In genomic region chr10:21336476-21337170, GRCh38 we compare ENCODE assay signal across 1 cellular context.
TF ChIP-seq lines count a peak whose summit lies in the region.

No MANE protein-coding gene starts in this region.

TF ChIP-seq in K562, 482 proteins besides CTCF, POLR2A, EP300 and RAD21 (continued from another document and continues in another):
- no peak for TF ChIP-seq CTCFL (IDR thresholded peaks at IDR 0.05; ENCODE audit: borderline replicate concordance, insufficient read depth, low read depth, low read length, poor library complexity, severe bottlenecking)
- TF ChIP-seq RB1 (IDR thresholded peaks at IDR 0.05; ENCODE audit: low read depth), result no peak
- TF ChIP-seq TCF3 (CRISPR knock-in tag; IDR thresholded peaks at IDR 0.05), result peak; percentile 79
- TF ChIP-seq MYNN (IDR thresholded peaks at IDR 0.05), result 0 out of 2 replicates have a peak, but pooled peaks have one; percentile 18
- no peak for TF ChIP-seq MYNN (CRISPR knock-in tag; IDR thresholded peaks at IDR 0.05)
- peak in 1 of 2 experiments; percentile 58; a peak in 2 of 4 replicates for TF ChIP-seq KDM1A (IDR thresholded peaks at IDR 0.05)
- TF ChIP-seq DPF2 (IDR thresholded peaks at IDR 0.05), result peak; percentile 97
- no peak for TF ChIP-seq NCOA1 (IDR thresholded peaks at IDR 0.05; ENCODE audit: low read depth)
- TF ChIP-seq ZNF584 (CRISPR knock-in tag; IDR thresholded peaks at IDR 0.05; ENCODE audit: low read depth), result no peak
- TF ChIP-seq CBFA2T3 (IDR thresholded peaks at IDR 0.05), result peak; percentile 85
- no peak for TF ChIP-seq ZNF717 (CRISPR knock-in tag; IDR thresholded peaks at IDR 0.05)
- TF ChIP-seq SPI1 (IDR thresholded peaks at IDR 0.05; ENCODE audit: borderline replicate concordance, low read depth, low read length), result peak; percentile 89
- no peak for TF ChIP-seq NFRKB (IDR thresholded peaks at IDR 0.05; ENCODE audit: low read depth)
- TF ChIP-seq ZNF318 (IDR thresholded peaks at IDR 0.05; ENCODE audit: borderline replicate concordance in 1 of 2, low read depth in 1 of 2), result peak in 1 of 2 experiments; percentile 82; a peak in 2 of 4 replicates
- TF ChIP-seq PPARD (CRISPR knock-in tag; IDR thresholded peaks at IDR 0.05), result no peak
- peak; percentile 93 to 99 for TF ChIP-seq TEAD1 (CRISPR knock-in tag; IDR thresholded peaks at IDR 0.05)
- TF ChIP-seq HNRNPLL (IDR thresholded peaks at IDR 0.05; ENCODE audit: low read depth, low read length, poor library complexity, severe bottlenecking), result peak; percentile 77
- peak; percentile 99 for TF ChIP-seq ZNF384 (IDR thresholded peaks at IDR 0.05; ENCODE audit: low read depth, low read length)
- TF ChIP-seq ZNF644 (tag; IDR thresholded peaks at IDR 0.05; ENCODE audit: low read depth), result no peak
- TF ChIP-seq ZMIZ1 (IDR thresholded peaks at IDR 0.05; ENCODE audit: low read depth in 2 of 2, low read length in 2 of 2), result peak in 1 of 2 experiments; percentile 57; a peak in 1 of 4 replicates
- no peak for TF ChIP-seq RAD51 (IDR thresholded peaks at IDR 0.05; ENCODE audit: borderline replicate concordance, low read depth)
- no peak for TF ChIP-seq HMGXB4 (CRISPR knock-in tag; IDR thresholded peaks at IDR 0.05)
- peak; percentile 98 for TF ChIP-seq ATF3 (IDR thresholded peaks at IDR 0.05)
- TF ChIP-seq ATF3 (CRISPR knock-in tag; conservative IDR thresholded peaks at IDR 0.05), result peak; percentile 93
- TF ChIP-seq ZBTB40 (IDR thresholded peaks at IDR 0.05), result peak; percentile 89
- TF ChIP-seq ZBTB40 (CRISPR knock-in tag; IDR thresholded peaks at IDR 0.05), result 0 out of 2 replicates have a peak, but pooled peaks have one; percentile 64
- TF ChIP-seq KLF16 (IDR thresholded peaks at IDR 0.05), result peak; percentile 28; the same call in 1 of the 2 replicates
- TF ChIP-seq MBD2 (IDR thresholded peaks at IDR 0.05; ENCODE audit: borderline replicate concordance, low read depth), result 0 out of 2 replicates have a peak, but pooled peaks have one; percentile 43
